In the genomic region with DNA sequence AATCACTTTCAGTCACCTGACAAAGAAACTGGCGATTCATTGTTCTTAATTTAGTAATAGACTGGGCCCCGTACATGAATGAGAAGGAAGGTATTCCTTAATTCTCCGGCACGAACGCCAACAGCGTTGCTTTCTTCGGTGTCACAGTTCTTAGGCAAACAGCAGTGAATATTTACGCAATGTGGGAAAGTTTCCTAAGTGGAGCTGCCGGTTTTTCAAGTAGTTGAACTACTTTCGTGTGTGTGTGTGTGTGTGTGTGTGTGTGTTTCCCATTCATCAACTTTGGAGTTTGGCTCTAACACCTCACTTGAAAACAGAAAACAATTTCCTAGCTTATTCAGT, we compare ENCODE assay signal across 8 cellular contexts. TPM values are rescaled to one million over a fixed set of nuclear protein-coding genes. Genes with fewer than 3 reads are reported as not detected.
DNase-seq lines count a peak whose midpoint lies in the region; ATAC-seq and TF ChIP-seq lines count a peak whose summit lies in the region.

No MANE protein-coding gene starts in this region.

- no peak for DNase-seq in BE2C
- peak; percentile 24 for DNase-seq in HEK293T (ENCODE audit: extremely low spot score)
- DNase-seq in activated CD4-positive, alpha-beta memory T cell treated with anti-CD3 and anti-CD28 coated beads for 36 hours = no peak
- peak; percentile 36 to 65 for DNase-seq in foreskin fibroblast
- no peak for DNase-seq in ovary
- no peak for DNase-seq in mesenteric fat pad (ENCODE audit: low spot score)
- no peak for DNase-seq in GM19238 (ENCODE audit: insufficient read length, low spot score)

- POLR2A ChIA-PET in HEK293T (lab: Yijun Ruan, JAX) = interaction anchor here (0.7 to 1.6 kb wide), 5 partner anchors 10 to 169 kb away, joined by 3 to 4 read pairs (median 4); no protein-coding TSS in a partner anchor
- POLR2A ChIA-PET in activated CD4-positive, alpha-beta memory T cell treated with anti-CD3 and anti-CD28 coated beads for 36 hours (lab: Charles Lee) = no interaction called here

- H3K4me1 Mint-ChIP-seq in activated CD4-positive, alpha-beta memory T cell treated with anti-CD3 and anti-CD28 coated beads for 36 hours (ENCODE audit: low read depth) = peaks cover 12% of the 10 kb centered on the region

- no peak for TF ChIP-seq EP300 in ovary (IDR thresholded peaks at IDR 0.05)

- CTCF ChIA-PET in HEK293T (lab: Yijun Ruan, JAX) = interaction anchor here (0.7 kb wide), 1 partner anchor 354 kb away, joined by 3 read pairs; no protein-coding TSS in a partner anchor
- CTCF ChIA-PET in activated CD4-positive, alpha-beta memory T cell treated with anti-CD3 and anti-CD28 coated beads for 36 hours (lab: Charles Lee) = no interaction called here

- H3K36me3 Mint-ChIP-seq in activated CD4-positive, alpha-beta memory T cell treated with anti-CD3 and anti-CD28 coated beads for 36 hours = no peaks in the 10 kb centered on the region

- TF ChIP-seq CTCF in BE2C (IDR thresholded peaks at IDR 0.05; ENCODE audit: low read depth, low read length) = no peak
- TF ChIP-seq CTCF in foreskin fibroblast (IDR thresholded peaks at IDR 0.05; ENCODE audit: low read depth, low read length) = no peak
- TF ChIP-seq CTCF in ovary (IDR thresholded peaks at IDR 0.05) = no peak

- intact Hi-C loops in activated CD4-positive, alpha-beta memory T cell treated with anti-CD3 and anti-CD28 coated beads for 36 hours (cut with micrococcal nuclease) = loop anchor here (5.0 to 10.0 kb wide), 4 partner anchors 50 to 465 kb away; partner anchors contain the start of gene TMEM164
- intact Hi-C loops in ovary (cut with DNase I) = no loop called here

- H3K27me3 Mint-ChIP-seq in activated CD4-positive, alpha-beta memory T cell treated with anti-CD3 and anti-CD28 coated beads for 36 hours = peaks cover 3% of the 10 kb centered on the region

- H3K27ac Mint-ChIP-seq in activated CD4-positive, alpha-beta memory T cell treated with anti-CD3 and anti-CD28 coated beads for 36 hours = peak overlapping the region; percentile 97

- peak overlapping the region in 1 of 2 donors; percentile 87 for H3K27ac ChIP-seq in ovary

- H3K9me3 Mint-ChIP-seq in activated CD4-positive, alpha-beta memory T cell treated with anti-CD3 and anti-CD28 coated beads for 36 hours = no peaks in the 10 kb centered on the region

- H3K4me1 ChIP-seq in BE2C (no peaks in the 10 kb centered on the region), ovary (ENCODE audit: insufficient read depth) (no peaks in the 10 kb centered on the region)

- peak overlapping the region; percentile 90 for H3K4me3 Mint-ChIP-seq in activated CD4-positive, alpha-beta memory T cell treated with anti-CD3 and anti-CD28 coated beads for 36 hours

- H3K9me3 ChIP-seq in BE2C (no peaks in the 10 kb centered on the region), ovary (peaks cover 0 to 4% of the 10 kb centered on the region in 2 donors)

- H3K4me3 ChIP-seq in BE2C (ENCODE audit: low read depth, low read length) (peak overlapping the region; percentile 69), foreskin fibroblast (ENCODE audit: low read depth in 1 of 2, low read length in 2 of 2) (peak overlapping the region; percentile 57 to 81), ovary (peak overlapping the region; percentile 45)

- no peaks in the 10 kb centered on the region for H3K27me3 ChIP-seq in BE2C
- H3K27me3 ChIP-seq in ovary = no peaks in the 10 kb centered on the region

- WGBS in ovary, 3 donors = 31 to 38% (median 32%) methylated on average over 10 of the region's 10 CpGs

- no peaks in the 10 kb centered on the region for H3K36me3 ChIP-seq in BE2C
- H3K36me3 ChIP-seq in ovary = no peaks in the 10 kb centered on the region

- ATAC-seq in HG02981 (IDR thresholded peaks at IDR 0.05; ENCODE audit: unreplicated experiment) = no peak

- TF ChIP-seq POLR2A in ovary (IDR thresholded peaks at IDR 0.05) = no peak

TF ChIP-seq in HEK293T, 16 proteins besides CTCF, POLR2A, EP300 and RAD21:
- TF ChIP-seq HDGF (IDR thresholded peaks at IDR 0.05; ENCODE audit: borderline replicate concordance) (no peak), FOXM1 (IDR thresholded peaks at IDR 0.05; ENCODE audit: borderline replicate concordance) (no peak), ARNT (IDR thresholded peaks at IDR 0.05) (no peak), ELF4 (IDR thresholded peaks at IDR 0.05) (no peak), NFRKB (IDR thresholded peaks at IDR 0.05) (no peak), LEF1 (IDR thresholded peaks at IDR 0.05; ENCODE audit: borderline replicate concordance) (no peak), FOXK2 (IDR thresholded peaks at IDR 0.05) (no peak), SP1 (IDR thresholded peaks at IDR 0.05) (no peak), TARDBP (IDR thresholded peaks at IDR 0.05) (no peak), BHLHE40 (IDR thresholded peaks at IDR 0.05; ENCODE audit: borderline replicate concordance) (no peak), L3MBTL2 (conservative IDR thresholded peaks at IDR 0.05) (no peak), FOXA1 (IDR thresholded peaks at IDR 0.05) (no peak), ZNF384 (IDR thresholded peaks at IDR 0.05) (no peak)

RNA-seq across cellular contexts. Expression of gene NXT2, which starts 0.7 kb away (rescaled TPM):
- polyA plus RNA-seq in BE2C (2012; ENCODE audit: insufficient read depth, insufficient read length, low read depth) = 2.5 TPM
- total RNA-seq in activated CD4-positive, alpha-beta memory T cell treated with anti-CD3 and anti-CD28 coated beads for 36 hours = 10 to 100 TPM; 12.6 to 13.9 TPM
- 1 to 10 TPM; 4.1 to 8.0 (median 5.7) TPM for total RNA-seq in ovary
- polyA plus RNA-seq in ovary = 1 to 10 TPM; 5.1 to 6.2 TPM
- total RNA-seq in mesenteric fat pad = 8.1 TPM

RNA-seq across cellular contexts. Expression of gene GUCY2F, which starts 55.4 kb away (rescaled TPM):
- not detected for polyA plus RNA-seq in BE2C (2012; ENCODE audit: insufficient read depth, insufficient read length, low read depth)
- total RNA-seq in activated CD4-positive, alpha-beta memory T cell treated with anti-CD3 and anti-CD28 coated beads for 36 hours = not detected
- not detected for total RNA-seq in ovary
- polyA plus RNA-seq in ovary = not detected
- not detected for total RNA-seq in mesenteric fat pad

Comparison
In these comparisons a context has a peak if more than half of its experiments do, and no peak if none do; other contexts are left out.
1. DNase-seq: peak in HEK293T (single experiment) and foreskin fibroblast (2 of 2); none in BE2C (single experiment), activated CD4-positive, alpha-beta memory T cell treated with anti-CD3 and anti-CD28 coated beads for 36 hours (single experiment), ovary (0 of 5), mesenteric fat pad (single experiment) and GM19238 (single experiment).
2. Peak in every context shown above with its lines, with median percentiles within 50 percentile points of each other: H3K4me3 ChIP-seq.